Comparison of ENCODE assay signal across 24 cellular contexts in genomic region chrX:120406638-120407037, GRCh38. TPM values are rescaled to one million over a fixed set of nuclear protein-coding genes. Genes with fewer than 3 reads are reported as not detected.
"Had no signal": no experiment of that assay in that cellular context is flagged by ENCODE, and none has a peak within 500 bp of the region (broad histone marks: within the 10 kb centered on the region; RNA-seq: fewer than 3 reads in every experiment).

No MANE protein-coding gene starts in this region.

- H3K4me3 ChIP-seq: MG63 had no signal

- ATAC-seq: Panc1 had no signal

- H3K27me3 ChIP-seq: MG63 had no signal

- H3K27ac ChIP-seq: HL-60, RWPE1 had no signal

- H3K9me3 ChIP-seq: MG63 had no signal

- H3K36me3 ChIP-seq: MG63 had no signal

- DNase-seq: KBM-7, MG63, NCI-H1092, NCI-H1105 treated with DMSO at 0.1 percent for 48 hours, NCI-H1417 treated with DMSO at 0.1 percent for 48 hours, NCI-H146, NCI-H1694 treated with DMSO at 0.1 percent for 48 hours, NCI-H1930, NCI-H2081, NCI-H2107, NCI-H2171 treated with DMSO at 0.1 percent for 48 hours, NCI-H345, NCI-H446 treated with DMSO at 0.1 percent for 48 hours, NCI-H510A treated with DMSO at 0.1 percent for 48 hours, NCI-H526, NCI-H82, SHP77 had no signal

- FAIRE-seq: HTR-8/SVneo had no signal

- H3K36me3 Mint-ChIP-seq: IgD-negative memory B cell had no signal

RNA-seq across cellular contexts. Expression of gene ATP1B4, which starts 44.7 kb away (rescaled TPM):
- total RNA-seq: LHCN-M2, SK-MEL-5 had no signal
